Comparison of ENCODE assay signal across 16 cellular contexts in genomic region chr5:39580702-39581498, GRCh38.
DNase-seq lines count a peak whose midpoint lies in the region; ATAC-seq and TF ChIP-seq lines count a peak whose summit lies in the region.
"Had no signal": no experiment of that assay in that cellular context is flagged by ENCODE, and none has a peak within 500 bp of the region (broad histone marks: within the 10 kb centered on the region; RNA-seq: fewer than 3 reads in every experiment).

No MANE protein-coding gene starts in this region.

- no peak for TF ChIP-seq CTCF in CD8-positive, alpha-beta T cell (IDR thresholded peaks at IDR 0.05)
- TF ChIP-seq CTCF in fibroblast of mammary gland (conservative IDR thresholded peaks at IDR 0.05; ENCODE audit: control insufficient read depth, insufficient read depth, low read depth, low read length) (no peak), gastrocnemius medialis (IDR thresholded peaks at IDR 0.05 in 4 of 5, conservative IDR thresholded peaks at IDR 0.05 in 1 of 5) (no peak)

- TF ChIP-seq POLR2A in gastrocnemius medialis (IDR thresholded peaks at IDR 0.05), result no peak

- CTCF ChIA-PET in CD8-positive, alpha-beta T cell (lab: Charles Lee), result interaction anchor here (0.8 to 1.0 kb wide), 3 partner anchors 10 to 1299 kb away, joined by 3 read pairs; no protein-coding TSS in a partner anchor

- no peaks in the 10 kb centered on the region for H3K36me3 Mint-ChIP-seq in CD8-positive, alpha-beta T cell
- H3K36me3 Mint-ChIP-seq: stimulated activated memory B cell treated with anti-CD40 and anti-IgM and Interleukin-4, amounts not matched to agents 10 μg/mL and 1 μg/mL and 100 μg/mL, for 72 hours had no signal

- no peak for ATAC-seq in CD8-positive, alpha-beta T cell
- ATAC-seq in gastrocnemius medialis (peak; percentile 18 to 47), HG03439 (IDR thresholded peaks at IDR 0.05; ENCODE audit: unreplicated experiment) (no peak)
- no peak for ATAC-seq in activated CD4-positive, CD25-positive, alpha-beta regulatory T cell treated with anti-CD3 and anti-CD28 coated beads, Interleukin-2, amount 50 U/mL, for 24 hours
- ATAC-seq: left lobe of liver; stimulated activated memory B cell treated with anti-CD40 and anti-IgM and Interleukin-4, amounts not matched to agents 10 μg/mL and 1 μg/mL and 100 μg/mL, for 72 hours had no signal

- no peaks in the 10 kb centered on the region for H3K36me3 ChIP-seq in CD8-positive, alpha-beta T cell (ENCODE audit: insufficient read depth, low read length)
- H3K36me3 ChIP-seq in SK-N-MC (ENCODE audit: insufficient read depth, low read length), result no peaks in the 10 kb centered on the region
- H3K36me3 ChIP-seq in gastrocnemius medialis, result no peaks in the 10 kb centered on the region
- H3K36me3 ChIP-seq: colonic mucosa had no signal

- peaks cover 4% of the 10 kb centered on the region for H3K4me1 ChIP-seq in CD8-positive, alpha-beta T cell (ENCODE audit: insufficient read depth, low read length)
- H3K4me1 ChIP-seq in gastrocnemius medialis, result no peaks in the 10 kb centered on the region

- H3K9me3 ChIP-seq in CD8-positive, alpha-beta T cell (ENCODE audit: low read length), result no peaks in the 10 kb centered on the region
- H3K9me3 ChIP-seq in SK-N-MC (ENCODE audit: low read depth, low read length) (no peaks in the 10 kb centered on the region), gastrocnemius medialis (no peaks in the 10 kb centered on the region)
- H3K9me3 ChIP-seq: colonic mucosa had no signal

- H3K27ac Mint-ChIP-seq in CD8-positive, alpha-beta T cell, result peak overlapping the region; percentile 32
- H3K27ac Mint-ChIP-seq: stimulated activated memory B cell treated with anti-CD40 and anti-IgM and Interleukin-4, amounts not matched to agents 10 μg/mL and 1 μg/mL and 100 μg/mL, for 72 hours had no signal

- H3K4me3 Mint-ChIP-seq in CD8-positive, alpha-beta T cell, result no peak overlapping the region
- H3K4me3 Mint-ChIP-seq: stimulated activated memory B cell treated with anti-CD40 and anti-IgM and Interleukin-4, amounts not matched to agents 10 μg/mL and 1 μg/mL and 100 μg/mL, for 72 hours had no signal

- no peak overlapping the region for H3K4me3 ChIP-seq in CD8-positive, alpha-beta T cell (ENCODE audit: low read depth, low read length)
- peak overlapping the region; percentile 51 for H3K4me3 ChIP-seq in SK-N-MC
- H3K4me3 ChIP-seq in fibroblast of mammary gland (ENCODE audit: control insufficient read depth, low read depth, low read length), result no peak overlapping the region
- no peak overlapping the region for H3K4me3 ChIP-seq in gastrocnemius medialis
- H3K4me3 ChIP-seq: colonic mucosa had no signal

- H3K27ac ChIP-seq in CD8-positive, alpha-beta T cell (ENCODE audit: low read depth, low read length), result no peak overlapping the region
- H3K27ac ChIP-seq in SK-N-MC, result peak overlapping the region; percentile 89
- no peak overlapping the region for H3K27ac ChIP-seq in gastrocnemius medialis
- H3K27ac ChIP-seq: colonic mucosa had no signal

- POLR2A ChIA-PET in CD8-positive, alpha-beta T cell (lab: Charles Lee), result no interaction called here

- no peak for DNase-seq in CD8-positive, alpha-beta T cell
- peak; percentile 87 for DNase-seq in SK-N-MC (ENCODE audit: low read depth, low spot score)
- peak; percentile 88 for DNase-seq in fibroblast of mammary gland (ENCODE audit: low read depth)
- DNase-seq in gastrocnemius medialis, result no peak
- DNase-seq in NCI-H2081 treated with DMSO at 0.1 percent for 48 hours (lab: John Stamatoyannopoulos, UW), result no peak
- no peak for DNase-seq in NCI-H1092 (lab: John Stamatoyannopoulos, UW)
- DNase-seq: activated naive CD4-positive, alpha-beta T cell; colonic mucosa; glutamatergic neuron; NCI-H1436 treated with DMSO at 0.1 percent for 48 hours; stimulated activated CD4-positive, alpha-beta T cell treated with anti-CD3 and anti-CD28 coated beads, Interleukin-2, amount 100 ng/mL, for 24 hours; T-helper 1 cell had no signal

- H3K4me1 Mint-ChIP-seq in CD8-positive, alpha-beta T cell (ENCODE audit: low read depth), result peaks cover 6% of the 10 kb centered on the region

- no peaks in the 10 kb centered on the region for H3K9me3 Mint-ChIP-seq in CD8-positive, alpha-beta T cell
- H3K9me3 Mint-ChIP-seq: stimulated activated memory B cell treated with anti-CD40 and anti-IgM and Interleukin-4, amounts not matched to agents 10 μg/mL and 1 μg/mL and 100 μg/mL, for 72 hours had no signal

- intact Hi-C loops in CD8-positive, alpha-beta T cell (cut with DNase I, micrococcal nuclease), result loop anchor here (2.0 to 10.0 kb wide), 3 partner anchors 364 to 1156 kb away; no protein-coding TSS in a partner anchor
- intact Hi-C loops in gastrocnemius medialis (cut with DNase I; ENCODE audit: low total_unique reads), result no loop called here

- in situ Hi-C loops in gastrocnemius medialis (cut with MboI; ENCODE audit: low sequenced_read_pairs in 4 of 4), result loop anchor here in 3 of 4 donors (5.0 to 25.0 kb wide), 3 partner anchors 1106 to 1306 kb away; partner anchors contain the start of gene PTGER4 (in 1 of the 3)

- no peaks in the 10 kb centered on the region for H3K27me3 ChIP-seq in CD8-positive, alpha-beta T cell (ENCODE audit: insufficient read depth, low read length)
- H3K27me3 ChIP-seq in gastrocnemius medialis, result no peaks in the 10 kb centered on the region
- H3K27me3 ChIP-seq: colonic mucosa had no signal

- no peak overlapping the region for H3K9ac ChIP-seq in SK-N-MC (ENCODE audit: insufficient read length)

- H3K27me3 Mint-ChIP-seq in CD8-positive, alpha-beta T cell (ENCODE audit: low read depth), result peaks cover 3% of the 10 kb centered on the region
- H3K27me3 Mint-ChIP-seq: stimulated activated memory B cell treated with anti-CD40 and anti-IgM and Interleukin-4, amounts not matched to agents 10 μg/mL and 1 μg/mL and 100 μg/mL, for 72 hours had no signal

Comparison
In these comparisons a context has a peak if more than half of its experiments do, and no peak if none do; other contexts are left out.
1. ATAC-seq: peak in gastrocnemius medialis (2 of 2); none in CD8-positive, alpha-beta T cell (single experiment), activated CD4-positive, CD25-positive, alpha-beta regulatory T cell treated with anti-CD3 and anti-CD28 coated beads, Interleukin-2, amount 50 U/mL, for 24 hours (0 of 2) and HG03439 (single experiment).
2. DNase-seq: peak in SK-N-MC (single experiment) and fibroblast of mammary gland (single experiment); none in CD8-positive, alpha-beta T cell (0 of 7), gastrocnemius medialis (0 of 2), NCI-H2081 treated with DMSO at 0.1 percent for 48 hours (single experiment) and NCI-H1092 (single experiment).